14 cellular contexts compared by ENCODE assay signal in genomic region chr14:77005559-77005958, GRCh38.
"Had no signal": no experiment of that assay in that cellular context is flagged by ENCODE, and none has a peak within 500 bp of the region (broad histone marks: within the 10 kb centered on the region; RNA-seq: fewer than 3 reads in every experiment).

No MANE protein-coding gene starts in this region.

- H3K27ac ChIP-seq: left ventricle myocardium inferior had no signal

- DNase-seq: activated CD4-positive, alpha-beta T cell treated with anti-CD3 and anti-CD28 coated beads for 48 hours; activated CD8-positive, alpha-beta memory T cell treated with anti-CD3 and anti-CD28 coated beads, Interleukin-2, amount 50 U/mL, for 48 hours; activated CD8-positive, alpha-beta T cell treated with anti-CD3 and anti-CD28 coated beads, Interleukin-2, amount 10 ng/mL, durations not matched to agents 7 days and 5 days; activated naive CD4-positive, alpha-beta T cell treated with Interleukin-2 at 50 U/mL for 16 hours; cerebellar nuclear complex; effector memory CD8-positive, alpha-beta T cell; kidney; left ventricle myocardium inferior; natural killer cell; stimulated activated CD4-positive, alpha-beta T cell treated with anti-CD3 and anti-CD28 coated beads, Interleukin-2, amount 100 ng/mL, for 48 hours; stimulated activated naive CD4-positive, alpha-beta T cell treated with Interleukin-2 at 50 U/mL for 16 hours; SW 1271; T1000; WERI-Rb-1 had no signal

- ATAC-seq: activated CD8-positive, alpha-beta T cell treated with anti-CD3 and anti-CD28 coated beads, Interleukin-2, amount 10 ng/mL, durations not matched to agents 7 days and 5 days; effector memory CD8-positive, alpha-beta T cell; natural killer cell had no signal

- H3K9me3 ChIP-seq: left ventricle myocardium inferior had no signal

- H3K36me3 ChIP-seq: left ventricle myocardium inferior, WERI-Rb-1 had no signal

- H3K4me3 ChIP-seq: left ventricle myocardium inferior had no signal
